In genomic region chr3:52891615-52892081, GRCh38 we compare ENCODE assay signal across 8 cellular contexts. TPM values are rescaled to one million over a fixed set of nuclear protein-coding genes. Genes with fewer than 3 reads are reported as not detected.
DNase-seq lines count a peak whose midpoint lies in the region; ATAC-seq and TF ChIP-seq lines count a peak whose summit lies in the region.

No MANE protein-coding gene starts in this region.

- no peak for ATAC-seq in HG02840 (IDR thresholded peaks at IDR 0.05; ENCODE audit: low FRiP score, unreplicated experiment)

- peaks cover 1% of the 10 kb centered on the region; the same call in 1 of the 2 replicates for H3K36me3 ChIP-seq in GM06990 (ENCODE audit: control insufficient read depth, insufficient read depth, low read length)
- no peaks in the 10 kb centered on the region for H3K36me3 ChIP-seq in colonic mucosa

- DNase-seq in GM06990 (ENCODE audit: extremely low read depth, insufficient read length) (peak; percentile 15), SIG-M5 treated with dmso at 0.1 percent for 504 hours (lab: John Stamatoyannopoulos, UW; ENCODE audit: unreplicated experiment) (peak; percentile 99), fibroblast of villous mesenchyme (ENCODE audit: low read depth) (peak; percentile 76), colonic mucosa (no peak), SW480 (ENCODE audit: low spot score) (no peak), NK-92 (lab: John Stamatoyannopoulos, UW; ENCODE audit: unreplicated experiment) (no peak)

- H3K27me3 ChIP-seq in GM06990 (replicated peaks; ENCODE audit: control insufficient read depth, insufficient read depth, low read length) (no peaks in the 10 kb centered on the region), colonic mucosa (no peaks in the 10 kb centered on the region)

- H3K27ac ChIP-seq in skin epidermis (peak overlapping the region in 18 of 21 experiments; percentile 13 to 79 (median 60)), colonic mucosa (no peak overlapping the region)

- no peaks in the 10 kb centered on the region for H3K9me3 ChIP-seq in colonic mucosa

- intact Hi-C loops in colonic mucosa (cut with DNase I) = no loop called here

- no peak overlapping the region for H3K9ac ChIP-seq in colonic mucosa (ENCODE audit: low read depth in 2 of 2, low read length in 2 of 2)

- TF ChIP-seq CTCF in GM06990 (IDR thresholded peaks at IDR 0.05; ENCODE audit: insufficient read depth, low read length, poor library complexity, severe bottlenecking) (no peak), fibroblast of villous mesenchyme (IDR thresholded peaks at IDR 0.05; ENCODE audit: insufficient read depth, low read depth, low read length) (no peak), colonic mucosa (IDR thresholded peaks at IDR 0.05) (no peak)

- H3K4me1 ChIP-seq in colonic mucosa = no peaks in the 10 kb centered on the region

- H3K4me3 ChIP-seq in GM06990 (replicated peaks; ENCODE audit: low read depth, low read length) (no peak overlapping the region), fibroblast of villous mesenchyme (ENCODE audit: low read depth, low read length) (no peak overlapping the region), skin epidermis (no peak overlapping the region), colonic mucosa (no peak overlapping the region)

RNA-seq across cellular contexts. Expression of gene STIMATE, which starts 5.7 kb away (rescaled TPM):
- total RNA-seq in fibroblast of villous mesenchyme = 12.6 and 15.1 TPM in 2 replicates
- total RNA-seq in colonic mucosa = 10 to 100 TPM in 1 of 2 donors, 1 to 10 TPM in 1; 7.4 to 15.3 TPM

RNA-seq across cellular contexts. Expression of gene MUSTN1, which starts 56.8 kb away (rescaled TPM):
- total RNA-seq in fibroblast of villous mesenchyme = not detected in 2 replicates
- 1 to 10 TPM; 1.5 to 3.2 TPM for total RNA-seq in colonic mucosa

Comparison
In these comparisons a context has a peak if more than half of its experiments do, and no peak if none do; other contexts are left out.
1. DNase-seq: peak in GM06990 (single experiment), SIG-M5 treated with dmso at 0.1 percent for 504 hours (single experiment) and fibroblast of villous mesenchyme (single experiment); none in colonic mucosa (single experiment), SW480 (single experiment) and NK-92 (single experiment).